In genomic region chr3:108412351-108412750, GRCh38 we compare ENCODE assay signal across 19 cellular contexts.
DNase-seq lines count a peak whose midpoint lies in the region; ATAC-seq, FAIRE-seq and TF ChIP-seq lines count a peak whose summit lies in the region.
"Had no signal": no experiment of that assay in that cellular context is flagged by ENCODE, and none has a peak within 500 bp of the region (broad histone marks: within the 10 kb centered on the region; RNA-seq: fewer than 3 reads in every experiment).

No MANE protein-coding gene starts in this region.

- H3F3A ChIP-seq in PC-3 (ENCODE audit: low read length, unreplicated experiment): no peaks in the 10 kb centered on the region

- POLR2A ChIA-PET in PC-3 (lab: Charles Lee; ENCODE audit: unreplicated experiment): no interaction called here

- H3K9me2 ChIP-seq in PC-3 (replicated peaks; ENCODE audit: low read length): no peaks in the 10 kb centered on the region

- H3K4me1 ChIP-seq in PC-3 (ENCODE audit: insufficient read depth, low read length) (peaks cover 13% of the 10 kb centered on the region), small intestine (ENCODE audit: control insufficient read depth in 2 of 2, insufficient read depth in 1 of 2, low read depth in 1 of 2, low read length in 1 of 2) (peaks cover 0 to 5% of the 10 kb centered on the region in 2 donors)
- H3K4me1 ChIP-seq: Caco-2 had no signal

- TF ChIP-seq CTCF in PC-3 (conservative IDR thresholded peaks at IDR 0.05; ENCODE audit: low read depth, low read length): no peak

- H3K4me3 ChIP-seq in PC-3 (ENCODE audit: low read length): no peak overlapping the region
- no peak overlapping the region for H3K4me3 ChIP-seq in small intestine (ENCODE audit: low read depth in 1 of 2, low read length in 2 of 2)
- H3K4me3 ChIP-seq: GM12878, GM23338 had no signal

- peak; percentile 25 for DNase-seq in SIG-M5 treated with dmso at 0.1 percent for 504 hours (lab: John Stamatoyannopoulos, UW; ENCODE audit: unreplicated experiment)
- no peak for DNase-seq in SIG-M5 (lab: John Stamatoyannopoulos, UW)
- peak; percentile 80 for DNase-seq in PC-3
- no peak for DNase-seq in epithelial cell of prostate (ENCODE audit: low read depth, low spot score)
- peak; percentile 46 for DNase-seq in small intestine
- no peak for DNase-seq in NCI-H2107 (lab: John Stamatoyannopoulos, UW)
- DNase-seq: Caco-2; CD4-positive, CD25-positive, alpha-beta regulatory T cell; DMS153; EL; HCEC 1CT; NCI-H187; NCI-H345; NCI-H774; SHP77 treated with DMSO at 0.1 percent for 48 hours had no signal

- intact Hi-C loops in PC-3 (cut with micrococcal nuclease): no loop called here

- peak overlapping the region; percentile 9 for H3K4me2 ChIP-seq in PC-3 (ENCODE audit: low read length)
- H3K4me2 ChIP-seq: GM23338 had no signal

- FAIRE-seq in small intestine (lab: Jason Lieb, UNC): no peak
- FAIRE-seq: GM12878 had no signal

- H2AFZ ChIP-seq in PC-3 (ENCODE audit: low read length): no peak overlapping the region
- H2AFZ ChIP-seq: GM23338 had no signal

- no peak overlapping the region for H3K9ac ChIP-seq in PC-3 (ENCODE audit: low read length)

- H3K27ac ChIP-seq in PC-3 (ENCODE audit: low read length) (no peak overlapping the region), epithelial cell of prostate (peak overlapping the region; percentile 20), small intestine (ENCODE audit: low read depth in 1 of 2, low read length in 1 of 2) (no peak overlapping the region)

- H3K9me3 ChIP-seq in PC-3 (ENCODE audit: low read length): no peaks in the 10 kb centered on the region
- no peaks in the 10 kb centered on the region for H3K9me3 ChIP-seq in small intestine (ENCODE audit: control insufficient read depth, low read depth)
- H3K9me3 ChIP-seq: Caco-2 had no signal

- no TSS peak for BruUV-seq in PC-3 (replicated peaks; lab: Mats Ljungman, UMichigan)

- H3K36me3 ChIP-seq in PC-3 (ENCODE audit: low read depth, low read length) (no peaks in the 10 kb centered on the region), small intestine (ENCODE audit: control insufficient read depth in 2 of 2, insufficient read depth in 2 of 2, low read length in 2 of 2) (no peaks in the 10 kb centered on the region)

- ATAC-seq in PC-3 (peak; percentile 59), GM21360 (IDR thresholded peaks at IDR 0.05; ENCODE audit: unreplicated experiment) (no peak), GM21737 (IDR thresholded peaks at IDR 0.05; ENCODE audit: unreplicated experiment) (no peak)
- ATAC-seq: GM12878, GM23338 had no signal

- no peaks in the 10 kb centered on the region for H3K79me2 ChIP-seq in PC-3 (ENCODE audit: low read length)

- no peaks in the 10 kb centered on the region for H3K27me3 ChIP-seq in PC-3 (ENCODE audit: low read length)
- H3K27me3 ChIP-seq in small intestine (ENCODE audit: control insufficient read depth in 2 of 2, insufficient read depth in 2 of 2, low read length in 2 of 2): no peaks in the 10 kb centered on the region

- no peaks in the 10 kb centered on the region for H4K20me1 ChIP-seq in PC-3 (ENCODE audit: low read length)

- CTCF ChIA-PET in PC-3 (lab: Charles Lee): no interaction called here

- 22 to 69% (median 42%) methylated on average over 3 of the region's 3 CpGs for WGBS in small intestine, 3 donors

Comparison
In these comparisons a context has a peak if more than half of its experiments do, and no peak if none do; other contexts are left out.
1. DNase-seq: peak in SIG-M5 treated with dmso at 0.1 percent for 504 hours (single experiment), PC-3 (single experiment) and small intestine (single experiment); none in SIG-M5 (single experiment), epithelial cell of prostate (single experiment) and NCI-H2107 (single experiment).